18 cellular contexts compared by ENCODE assay signal in genomic region chr6:136975089-136975715, GRCh38. TPM values are rescaled to one million over a fixed set of nuclear protein-coding genes. Genes with fewer than 3 reads are reported as not detected.
"Had no signal": no experiment of that assay in that cellular context is flagged by ENCODE, and none has a peak within 500 bp of the region (broad histone marks: within the 10 kb centered on the region; RNA-seq: fewer than 3 reads in every experiment).

No MANE protein-coding gene starts in this region.

- H3K9me3 ChIP-seq: adrenal gland, transverse colon had no signal

- H3K27ac ChIP-seq: adrenal gland, epithelial cell of prostate, transverse colon had no signal

- H3K27me3 ChIP-seq: transverse colon had no signal

- H3K4me1 ChIP-seq: adrenal gland, transverse colon had no signal

- H3K36me3 ChIP-seq: adrenal gland, transverse colon had no signal

- FAIRE-seq: frontal cortex had no signal

- H3K4me3 ChIP-seq: adrenal gland, skin epidermis, transverse colon had no signal

- ATAC-seq: stimulated activated naive CD8-positive, alpha-beta T cell treated with anti-CD3 and anti-CD28 coated beads, Interleukin-15, Interleukin-2, amounts not matched to agents 100 U/mL and 50 U/mL, for 24 hours had no signal

- DNase-seq: activated CD4-positive, alpha-beta memory T cell treated with anti-CD3 and anti-CD28 coated beads, Interleukin-2, amount 10 ng/mL, durations not matched to agents 7 days and 5 days; activated effector memory CD4-positive, alpha-beta T cell treated with anti-CD3 and anti-CD28 coated beads, Interleukin-2, amount 50 U/mL, for 16 hours; activated T-cell treated with anti-CD3 and anti-CD28 coated beads, Interleukin-2, amount 50 U/mL, for 24 hours; adrenal gland; head of caudate nucleus; kidney glomerular epithelial cell; nephron progenitor cell; occipital lobe; stimulated activated CD4-positive, alpha-beta T cell treated with anti-CD3 and anti-CD28 coated beads, Interleukin-15, amount 100 ng/mL, for 24 hours; stimulated activated CD4-positive, alpha-beta T cell treated with anti-CD3 and anti-CD28 coated beads, Interleukin-4, amount 100 ng/mL, for 24 hours; stimulated activated naive CD8-positive, alpha-beta T cell treated with anti-CD3 and anti-CD28 coated beads, Interleukin-15, Interleukin-2, amounts not matched to agents 100 U/mL and 50 U/mL, for 24 hours; transverse colon had no signal

RNA-seq across cellular contexts. Expression of gene SLC35D3, which starts 53.1 kb away (rescaled TPM):
- total RNA-seq: chondrocyte, dermis microvascular lymphatic vessel endothelial cell, occipital lobe, posterior vena cava, transverse colon had no signal
